In the genomic region with DNA sequence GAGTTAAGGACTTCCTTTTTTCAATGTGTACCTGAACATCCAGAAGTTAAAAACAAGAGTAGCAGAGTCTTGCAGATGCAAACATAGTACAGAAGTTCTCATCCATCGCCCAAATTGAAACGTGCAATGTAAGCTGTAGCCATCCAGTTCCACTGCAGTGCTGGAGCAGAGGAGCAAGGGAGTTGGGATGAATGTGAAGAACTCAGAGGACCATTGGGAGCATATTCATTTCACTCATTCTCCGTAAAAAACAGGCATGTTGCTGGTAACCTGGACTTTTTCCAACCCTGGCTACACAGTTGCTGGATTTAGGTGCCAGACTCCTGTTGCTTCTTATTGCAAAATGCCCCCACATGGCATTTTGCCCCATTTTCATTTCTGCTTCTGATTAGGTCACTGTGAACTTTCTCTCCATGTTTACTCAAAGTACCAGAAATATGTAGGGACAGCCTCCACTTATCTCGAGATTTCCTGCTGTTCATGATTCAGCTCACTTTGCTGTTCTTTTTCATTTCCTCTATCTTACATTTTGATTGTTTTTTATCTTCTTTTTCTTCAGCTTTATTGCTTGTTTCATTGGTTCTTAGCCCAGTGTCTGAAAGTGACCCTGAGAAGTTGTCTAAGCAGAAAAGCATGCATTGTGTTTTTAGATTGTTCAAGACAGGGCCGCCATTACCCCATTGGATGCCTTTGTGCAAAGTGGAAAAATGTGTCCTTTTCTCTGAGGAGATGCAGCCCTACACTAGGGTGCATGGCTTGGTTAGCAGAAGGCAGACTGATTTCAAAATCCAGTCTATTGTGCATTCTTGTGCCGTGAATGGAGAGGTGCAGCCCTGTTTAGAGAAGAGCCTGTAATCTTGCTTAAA, we compare ENCODE assay signal across 10 cellular contexts.
DNase-seq lines count a peak whose midpoint lies in the region; ATAC-seq and TF ChIP-seq lines count a peak whose summit lies in the region.
"Had no signal": no experiment of that assay in that cellular context is flagged by ENCODE, and none has a peak within 500 bp of the region (broad histone marks: within the 10 kb centered on the region; RNA-seq: fewer than 3 reads in every experiment).

No MANE protein-coding gene starts in this region.

- ATAC-seq in stimulated activated naive CD8-positive, alpha-beta T cell treated with anti-CD3 and anti-CD28 coated beads, Interleukin-15, amount 100 ng/mL, for 72 hours, result no peak
- ATAC-seq in mucosa of descending colon (no peak), GM18505 (IDR thresholded peaks at IDR 0.05; ENCODE audit: unreplicated experiment) (no peak)

- no peaks in the 10 kb centered on the region for H3K27me3 ChIP-seq in OCI-LY1 (ENCODE audit: insufficient read depth, low read length)

- H3K4me1 ChIP-seq in OCI-LY1 (ENCODE audit: insufficient read depth, low read length, severe bottlenecking) (peaks cover 69% of the 10 kb centered on the region), mucosa of descending colon (ENCODE audit: low read depth) (no peaks in the 10 kb centered on the region)

- H3K4me1 Mint-ChIP-seq in activated naive CD4-positive, alpha-beta T cell treated with anti-CD3 and anti-CD28 coated beads, Interleukin-2, amount 10 ng/mL, durations not matched to agents 7 days and 5 days, result peaks cover 61% of the 10 kb centered on the region
- H3K4me1 Mint-ChIP-seq in stimulated activated naive CD8-positive, alpha-beta T cell treated with anti-CD3 and anti-CD28 coated beads, Interleukin-15, amount 100 ng/mL, for 72 hours, result peaks cover 88% of the 10 kb centered on the region

- H3K4me3 ChIP-seq in OCI-LY1 (ENCODE audit: low read depth, low read length, poor library complexity, severe bottlenecking), result no peak overlapping the region
- H3K4me3 ChIP-seq in mucosa of descending colon, result no peak overlapping the region

- H3K9ac ChIP-seq in OCI-LY1 (ENCODE audit: low read length), result no peak overlapping the region

- TF ChIP-seq CTCF in OCI-LY1 (IDR thresholded peaks at IDR 0.05; ENCODE audit: low read length) (no peak), mucosa of descending colon (IDR thresholded peaks at IDR 0.05) (no peak)

- peak overlapping the region; percentile 50 for H3K27ac Mint-ChIP-seq in activated naive CD4-positive, alpha-beta T cell treated with anti-CD3 and anti-CD28 coated beads, Interleukin-2, amount 10 ng/mL, durations not matched to agents 7 days and 5 days
- peak overlapping the region in 1 of 2 donors; percentile 42 for H3K27ac Mint-ChIP-seq in stimulated activated naive CD8-positive, alpha-beta T cell treated with anti-CD3 and anti-CD28 coated beads, Interleukin-15, amount 100 ng/mL, for 72 hours

- CTCF ChIA-PET in activated naive CD4-positive, alpha-beta T cell treated with anti-CD3 and anti-CD28 coated beads, Interleukin-2, amount 10 ng/mL, durations not matched to agents 7 days and 5 days (lab: Charles Lee), result no interaction called here

- no peak overlapping the region for H2AFZ ChIP-seq in OCI-LY1 (ENCODE audit: low read length)

- H3K27ac ChIP-seq in OCI-LY1 (ENCODE audit: low read depth, low read length, poor library complexity, severe bottlenecking), result peak overlapping the region; percentile 88

- intact Hi-C loops in mucosa of descending colon (cut with DNase I, micrococcal nuclease), result loop anchor here in 1 of 2 donors (5.0 kb wide), 1 partner anchor 73 kb away; no protein-coding TSS in a partner anchor

- no peaks in the 10 kb centered on the region for H3K27me3 Mint-ChIP-seq in activated naive CD4-positive, alpha-beta T cell treated with anti-CD3 and anti-CD28 coated beads, Interleukin-2, amount 10 ng/mL, durations not matched to agents 7 days and 5 days
- H3K27me3 Mint-ChIP-seq in stimulated activated naive CD8-positive, alpha-beta T cell treated with anti-CD3 and anti-CD28 coated beads, Interleukin-15, amount 100 ng/mL, for 72 hours, result no peaks in the 10 kb centered on the region

- H3K9me3 Mint-ChIP-seq in activated naive CD4-positive, alpha-beta T cell treated with anti-CD3 and anti-CD28 coated beads, Interleukin-2, amount 10 ng/mL, durations not matched to agents 7 days and 5 days, result no peaks in the 10 kb centered on the region
- no peaks in the 10 kb centered on the region for H3K9me3 Mint-ChIP-seq in stimulated activated naive CD8-positive, alpha-beta T cell treated with anti-CD3 and anti-CD28 coated beads, Interleukin-15, amount 100 ng/mL, for 72 hours

- no peak for DNase-seq in activated naive CD4-positive, alpha-beta T cell treated with anti-CD3 and anti-CD28 coated beads, Interleukin-2, amount 10 ng/mL, durations not matched to agents 7 days and 5 days
- no peak for DNase-seq in activated naive CD4-positive, alpha-beta T cell treated with Interleukin-2 at 50 U/mL for 16 hours
- peak; percentile 93 for DNase-seq in fibroblast of gingiva (ENCODE audit: low read depth)
- DNase-seq in stimulated activated naive CD8-positive, alpha-beta T cell treated with anti-CD3 and anti-CD28 coated beads, Interleukin-15, amount 100 ng/mL, for 72 hours, result no peak
- no peak for DNase-seq in mucosa of descending colon
- no peak for DNase-seq in NCI-H2107 treated with DMSO at 0.1 percent for 48 hours (lab: John Stamatoyannopoulos, UW; ENCODE audit: unreplicated experiment)
- DNase-seq: Caco-2, NCI-H748 treated with DMSO at 0.1 percent for 48 hours had no signal

- no peaks in the 10 kb centered on the region for H3K36me3 ChIP-seq in OCI-LY1 (ENCODE audit: insufficient read depth, low read length)
- H3K36me3 ChIP-seq in mucosa of descending colon (ENCODE audit: low read depth), result no peaks in the 10 kb centered on the region

- no peak overlapping the region for H3K4me3 Mint-ChIP-seq in activated naive CD4-positive, alpha-beta T cell treated with anti-CD3 and anti-CD28 coated beads, Interleukin-2, amount 10 ng/mL, durations not matched to agents 7 days and 5 days
- peak overlapping the region; percentile 3 to 4 for H3K4me3 Mint-ChIP-seq in stimulated activated naive CD8-positive, alpha-beta T cell treated with anti-CD3 and anti-CD28 coated beads, Interleukin-15, amount 100 ng/mL, for 72 hours

- no peaks in the 10 kb centered on the region for H3K79me2 ChIP-seq in OCI-LY1 (ENCODE audit: insufficient read depth, low read length)

- no peaks in the 10 kb centered on the region for H4K20me1 ChIP-seq in OCI-LY1 (ENCODE audit: insufficient read depth, low read length)

- H3K9me3 ChIP-seq in OCI-LY1 (ENCODE audit: low read length) (no peaks in the 10 kb centered on the region), mucosa of descending colon (no peaks in the 10 kb centered on the region)
- H3K9me3 ChIP-seq: Caco-2 had no signal

- no peak overlapping the region for H3K4me2 ChIP-seq in OCI-LY1 (ENCODE audit: low read length)

- no peaks in the 10 kb centered on the region for H3F3A ChIP-seq in OCI-LY1 (ENCODE audit: insufficient read depth, low read length)

- no peaks in the 10 kb centered on the region for H3K9me2 ChIP-seq in OCI-LY1 (ENCODE audit: low read depth, low read length)

- peaks cover 75% of the 10 kb centered on the region for H3K36me3 Mint-ChIP-seq in activated naive CD4-positive, alpha-beta T cell treated with anti-CD3 and anti-CD28 coated beads, Interleukin-2, amount 10 ng/mL, durations not matched to agents 7 days and 5 days

- TF ChIP-seq POLR2A in GM18505 (IDR thresholded peaks at IDR 0.05; ENCODE audit: borderline replicate concordance, extremely low read depth, insufficient read depth, insufficient read length), result no peak
